8 cellular contexts compared by ENCODE assay signal in the genomic region with DNA sequence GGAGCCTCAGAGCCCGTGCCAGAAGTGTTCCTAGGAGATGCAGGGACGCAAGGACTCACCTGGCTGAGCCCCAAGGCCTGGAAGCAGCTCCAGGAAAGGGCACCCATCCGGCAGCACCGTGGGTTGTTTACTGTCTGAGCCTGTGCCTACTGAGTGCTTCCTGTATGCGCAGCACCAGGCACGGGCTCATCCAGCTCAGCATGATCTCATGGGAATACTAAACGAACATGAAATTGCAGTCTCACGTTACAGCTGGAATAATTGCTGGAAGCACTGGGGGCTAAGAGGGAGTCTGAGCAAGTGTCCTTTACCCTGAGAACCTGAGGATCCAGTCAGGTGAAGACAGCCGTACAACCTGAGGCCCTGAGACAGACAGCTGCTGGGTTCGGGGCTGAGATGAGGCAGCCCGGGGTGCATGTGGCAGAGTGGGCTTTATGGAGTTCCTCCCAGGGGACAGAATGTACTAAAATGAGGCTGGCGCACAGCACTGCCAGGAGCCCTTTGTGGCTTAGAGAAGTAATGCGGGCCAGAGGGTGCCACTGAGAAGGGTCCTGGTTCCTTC. TPM values are rescaled to one million over a fixed set of nuclear protein-coding genes. Genes with fewer than 3 reads are reported as not detected.
DNase-seq lines count a peak whose midpoint lies in the region; ATAC-seq and TF ChIP-seq lines count a peak whose summit lies in the region.

No MANE protein-coding gene starts in this region.

- TF ChIP-seq CTCF in Peyer's patch (IDR thresholded peaks at IDR 0.05): peak in 1 of 6 experiments; percentile 9

- peaks cover 32 to 56% of the 10 kb centered on the region in 2 donors for H3K4me1 Mint-ChIP-seq in stimulated activated naive B cell treated with anti-CD40 and anti-IgM and Interleukin-4, amounts not matched to agents 10 μg/mL and 1 μg/mL and 100 μg/mL, for 72 hours

- H3K4me1 ChIP-seq in Peyer's patch: peaks cover 0 to 4% (median 0%) of the 10 kb centered on the region in 4 donors

- no peak overlapping the region for H3K4me3 Mint-ChIP-seq in stimulated activated naive B cell treated with anti-CD40 and anti-IgM and Interleukin-4, amounts not matched to agents 10 μg/mL and 1 μg/mL and 100 μg/mL, for 72 hours

- H3K27me3 Mint-ChIP-seq in stimulated activated naive B cell treated with anti-CD40 and anti-IgM and Interleukin-4, amounts not matched to agents 10 μg/mL and 1 μg/mL and 100 μg/mL, for 72 hours: no peaks in the 10 kb centered on the region

- no peak for TF ChIP-seq POLR2A in Peyer's patch (IDR thresholded peaks at IDR 0.05)

- peaks cover 10 to 39% of the 10 kb centered on the region in 2 donors for H3K36me3 Mint-ChIP-seq in stimulated activated naive B cell treated with anti-CD40 and anti-IgM and Interleukin-4, amounts not matched to agents 10 μg/mL and 1 μg/mL and 100 μg/mL, for 72 hours

- no peaks in the 10 kb centered on the region for H3K27me3 ChIP-seq in Peyer's patch

- H3K27ac Mint-ChIP-seq in stimulated activated naive B cell treated with anti-CD40 and anti-IgM and Interleukin-4, amounts not matched to agents 10 μg/mL and 1 μg/mL and 100 μg/mL, for 72 hours: peak overlapping the region; percentile 65

- H3K9me3 ChIP-seq in Peyer's patch: no peaks in the 10 kb centered on the region

- peaks cover 0 to 48% (median 0%) of the 10 kb centered on the region in 3 donors for H3K36me3 ChIP-seq in Peyer's patch

- H3K4me3 ChIP-seq in Peyer's patch: no peak overlapping the region

- H3K27ac ChIP-seq in epithelial cell of prostate: peak overlapping the region; percentile 12
- peak overlapping the region in 1 of 4 donors; percentile 46 for H3K27ac ChIP-seq in Peyer's patch

- DNase-seq in HT1080 (ENCODE audit: low read depth) (peak; percentile 51), NCI-H748 (lab: John Stamatoyannopoulos, UW; ENCODE audit: unreplicated experiment) (peak; percentile 72), epithelial cell of prostate (ENCODE audit: low read depth, low spot score) (no peak), middle frontal gyrus (ENCODE audit: extremely low spot score, low spot score) (no peak), Peyer's patch (no peak)
- no peak for DNase-seq in stimulated activated naive B cell treated with anti-CD40 and anti-IgM and Interleukin-4, amounts not matched to agents 10 μg/mL and 1 μg/mL and 100 μg/mL, for 72 hours
- no peak for DNase-seq in stimulated activated CD4-positive, alpha-beta T cell treated with anti-CD3 and anti-CD28 coated beads, Interleukin-4, amount 100 ng/mL, for 1 hour

- no peaks in the 10 kb centered on the region for H3K9me3 Mint-ChIP-seq in stimulated activated naive B cell treated with anti-CD40 and anti-IgM and Interleukin-4, amounts not matched to agents 10 μg/mL and 1 μg/mL and 100 μg/mL, for 72 hours

- peak; percentile 24 to 35 for ATAC-seq in stimulated activated naive B cell treated with anti-CD40 and anti-IgM and Interleukin-4, amounts not matched to agents 10 μg/mL and 1 μg/mL and 100 μg/mL, for 72 hours (replicated peaks)
- no peak for ATAC-seq in HG02938 (IDR thresholded peaks at IDR 0.05; ENCODE audit: unreplicated experiment)

RNA-seq across cellular contexts. Expression of gene CTRL, which starts 5.4 kb away (rescaled TPM):
- 2.5 and 2.9 TPM in 2 replicates for total RNA-seq in HT1080 (2014; rRNA removed; shearing (Covaris generic))
- 0.72 and 0.78 TPM in 2 replicates for polyA plus RNA-seq in HT1080 (2015; cell fraction: cytosol; rRNA removed)
- 1.6 and 1.8 TPM in 2 replicates for polyA plus RNA-seq in HT1080 (2015; cell fraction: nucleus; rRNA removed)
- total RNA-seq in Peyer's patch: 1 to 10 TPM; 2.4 to 5.3 (median 3.8) TPM

RNA-seq across cellular contexts. Expression of gene PSMB10, which starts 10.4 kb away (rescaled TPM):
- 62.2 and 72.3 TPM in 2 replicates for total RNA-seq in HT1080 (2014; rRNA removed; shearing (Covaris generic))
- polyA plus RNA-seq in HT1080 (2015; cell fraction: cytosol; rRNA removed): 25.5 and 35.6 TPM in 2 replicates
- 12.7 and 14.1 TPM in 2 replicates for polyA plus RNA-seq in HT1080 (2015; cell fraction: nucleus; rRNA removed)
- 100 to 1,000 TPM in 1 of 4 donors, 10 to 100 TPM in 3; 62.0 to 106 (median 79.9) TPM for total RNA-seq in Peyer's patch

RNA-seq across cellular contexts. Expression of gene LCAT, which starts 17.7 kb away (rescaled TPM):
- total RNA-seq in HT1080 (2014; rRNA removed; shearing (Covaris generic)): 3.3 and 3.5 TPM in 2 replicates
- 2.7 and 3.6 TPM in 2 replicates for polyA plus RNA-seq in HT1080 (2015; cell fraction: cytosol; rRNA removed)
- polyA plus RNA-seq in HT1080 (2015; cell fraction: nucleus; rRNA removed): 44.3 and 44.6 TPM in 2 replicates
- 10 to 100 TPM in 1 of 4 donors, 1 to 10 TPM in 3; 3.6 to 19.0 (median 4.6) TPM for total RNA-seq in Peyer's patch

RNA-seq across cellular contexts. Expression of gene PSKH1, which starts 33.2 kb away (rescaled TPM):
- 5.9 and 7.0 TPM in 2 replicates for total RNA-seq in HT1080 (2014; rRNA removed; shearing (Covaris generic))
- 15.5 and 17.2 TPM in 2 replicates for polyA plus RNA-seq in HT1080 (2015; cell fraction: cytosol; rRNA removed)
- polyA plus RNA-seq in HT1080 (2015; cell fraction: nucleus; rRNA removed): 9.8 and 11.3 TPM in 2 replicates
- 10 to 100 TPM; 26.4 to 60.2 (median 35.5) TPM for total RNA-seq in Peyer's patch

RNA-seq across cellular contexts. Expression of gene NRN1L, which starts 41.6 kb away (rescaled TPM):
- not detected in 2 replicates for total RNA-seq in HT1080 (2014; rRNA removed; shearing (Covaris generic))
- 0.25 TPM in 1 of 2 replicates, not detected in the other for polyA plus RNA-seq in HT1080 (2015; cell fraction: cytosol; rRNA removed)
- 0.77 and 0.80 TPM in 2 replicates for polyA plus RNA-seq in HT1080 (2015; cell fraction: nucleus; rRNA removed)
- 10 to 100 TPM in 1 of 4 donors, not detected in 3; 10.0 TPM for total RNA-seq in Peyer's patch

Comparison
In these comparisons a context has a peak if more than half of its experiments do, and no peak if none do; other contexts are left out.
1. DNase-seq: peak in HT1080 (single experiment) and NCI-H748 (single experiment); none in epithelial cell of prostate (single experiment), stimulated activated naive B cell treated with anti-CD40 and anti-IgM and Interleukin-4, amounts not matched to agents 10 μg/mL and 1 μg/mL and 100 μg/mL, for 72 hours (single experiment), stimulated activated CD4-positive, alpha-beta T cell treated with anti-CD3 and anti-CD28 coated beads, Interleukin-4, amount 100 ng/mL, for 1 hour (single experiment), middle frontal gyrus (single experiment) and Peyer's patch (0 of 3).